13 cellular contexts compared by ENCODE assay signal in the genomic region with DNA sequence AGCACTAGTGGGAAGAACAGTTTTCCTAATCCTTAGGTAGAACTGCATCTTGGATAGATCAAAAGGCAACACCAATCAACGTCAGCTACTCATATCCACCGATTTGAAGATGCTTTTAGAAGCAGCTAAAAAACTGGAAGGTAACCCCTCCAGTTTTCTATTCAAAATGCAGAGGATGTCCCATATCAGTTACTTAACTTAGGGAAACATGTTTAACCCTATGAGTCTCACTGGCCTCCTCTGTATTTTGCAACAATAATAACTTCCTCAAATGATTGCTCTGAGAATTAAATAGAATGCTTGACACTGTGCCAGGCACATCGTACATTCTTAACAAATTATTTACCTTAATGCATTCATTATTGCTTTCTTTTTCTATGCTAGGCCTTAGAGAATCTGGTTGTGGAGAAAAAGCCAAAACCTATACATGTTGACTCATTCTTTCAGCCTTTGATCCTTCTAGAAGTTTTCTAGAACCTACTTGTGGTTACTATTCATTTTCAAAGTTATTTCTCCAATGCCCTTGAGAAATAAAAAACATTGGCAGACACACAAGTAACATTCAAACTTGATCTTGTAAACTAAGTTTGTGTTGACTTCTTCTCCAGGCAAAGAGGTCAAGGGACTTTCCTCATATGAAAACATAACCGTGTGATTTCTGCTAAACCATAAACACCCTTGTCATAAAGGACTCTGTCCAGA. TPM values are rescaled to one million over a fixed set of nuclear protein-coding genes. Genes with fewer than 3 reads are reported as not detected.
DNase-seq lines count a peak whose midpoint lies in the region; ATAC-seq and TF ChIP-seq lines count a peak whose summit lies in the region.
"Had no signal": no experiment of that assay in that cellular context is flagged by ENCODE, and none has a peak within 500 bp of the region (broad histone marks: within the 10 kb centered on the region; RNA-seq: fewer than 3 reads in every experiment).

No MANE protein-coding gene starts in this region.

- H3K4me1 ChIP-seq in stomach: peaks cover 9 to 20% (median 19%) of the 10 kb centered on the region in 4 donors
- H3K4me1 ChIP-seq: breast epithelium, uterus had no signal

- POLR2A ChIA-PET in T-cell (lab: Charles Lee): interaction anchor here in 1 of 2 donors (0.6 kb wide), 1 partner anchor 53 kb away, joined by 17 read pairs; no protein-coding TSS in a partner anchor

- H3K27me3 ChIP-seq in dorsolateral prefrontal cortex: peaks cover 0 to 6% (median 0%) of the 10 kb centered on the region in 45 donors
- H3K27me3 ChIP-seq in stomach: peaks cover 0 to 19% (median 15%) of the 10 kb centered on the region in 3 donors
- H3K27me3 ChIP-seq: breast epithelium, uterus had no signal

- H3K27ac ChIP-seq in dorsolateral prefrontal cortex (peak overlapping the region in 52 of 59 donors; percentile 7 to 98 (median 66)), stomach (no peak overlapping the region)
- H3K27ac ChIP-seq: breast epithelium, uterus had no signal

- TF ChIP-seq EP300 in stomach (IDR thresholded peaks at IDR 0.05): no peak

- peak overlapping the region; percentile 96 to 99 for H3K4me3 Mint-ChIP-seq in activated T-cell treated with anti-CD3 and anti-CD28 coated beads, Interleukin-2, amount 50 U/mL, for 72 hours
- peak overlapping the region; percentile 92 to 100 (median 99) for H3K4me3 Mint-ChIP-seq in T-cell
- peak overlapping the region; percentile 77 to 91 for H3K4me3 Mint-ChIP-seq in stimulated activated naive B cell treated with anti-CD40 and anti-IgM and Interleukin-4, amounts not matched to agents 10 μg/mL and 1 μg/mL and 100 μg/mL, for 72 hours

- H3K4me1 Mint-ChIP-seq in activated T-cell treated with anti-CD3 and anti-CD28 coated beads, Interleukin-2, amount 50 U/mL, for 72 hours (ENCODE audit: low read depth): peaks cover 85% of the 10 kb centered on the region
- H3K4me1 Mint-ChIP-seq in T-cell: peaks cover 80 to 83% (median 80%) of the 10 kb centered on the region in 3 donors
- peaks cover 48 to 80% of the 10 kb centered on the region in 2 donors for H3K4me1 Mint-ChIP-seq in stimulated activated naive B cell treated with anti-CD40 and anti-IgM and Interleukin-4, amounts not matched to agents 10 μg/mL and 1 μg/mL and 100 μg/mL, for 72 hours

- H3K9me3 ChIP-seq in stomach: no peaks in the 10 kb centered on the region
- H3K9me3 ChIP-seq: breast epithelium, uterus had no signal

- no peaks in the 10 kb centered on the region for H3K36me3 ChIP-seq in stomach
- H3K36me3 ChIP-seq: breast epithelium, uterus had no signal

- peak; percentile 18 to 28 for ATAC-seq in activated T-cell treated with anti-CD3 and anti-CD28 coated beads, Interleukin-2, amount 50 U/mL, for 72 hours (replicated peaks in 1 of 2)
- ATAC-seq in T-cell (replicated peaks in 1 of 4) (no peak), GM18502 (IDR thresholded peaks at IDR 0.05; ENCODE audit: poor library complexity, unreplicated experiment) (no peak), GM19035 (IDR thresholded peaks at IDR 0.05; ENCODE audit: unreplicated experiment) (no peak)
- ATAC-seq in stimulated activated naive B cell treated with anti-CD40 and anti-IgM and Interleukin-4, amounts not matched to agents 10 μg/mL and 1 μg/mL and 100 μg/mL, for 72 hours (replicated peaks): no peak
- ATAC-seq: K562 had no signal

- CTCF ChIA-PET in T-cell (lab: Charles Lee): no interaction called here

- TF ChIP-seq CTCF in dorsolateral prefrontal cortex (IDR thresholded peaks at IDR 0.05 in 54 of 56, conservative IDR thresholded peaks at IDR 0.05 in 2 of 56; ENCODE audit: low read depth in 1 of 56, partially characterized antibody in 56 of 56) (no peak), stomach (IDR thresholded peaks at IDR 0.05) (no peak)

- H3K9me3 Mint-ChIP-seq in activated T-cell treated with anti-CD3 and anti-CD28 coated beads, Interleukin-2, amount 50 U/mL, for 72 hours: no peaks in the 10 kb centered on the region
- H3K9me3 Mint-ChIP-seq in T-cell: no peaks in the 10 kb centered on the region
- peaks cover 0 to 1% of the 10 kb centered on the region in 2 donors for H3K9me3 Mint-ChIP-seq in stimulated activated naive B cell treated with anti-CD40 and anti-IgM and Interleukin-4, amounts not matched to agents 10 μg/mL and 1 μg/mL and 100 μg/mL, for 72 hours

- no peak for TF ChIP-seq POLR2A in stomach (IDR thresholded peaks at IDR 0.05)

- H3K27me3 Mint-ChIP-seq in activated T-cell treated with anti-CD3 and anti-CD28 coated beads, Interleukin-2, amount 50 U/mL, for 72 hours (ENCODE audit: low read depth): no peaks in the 10 kb centered on the region
- H3K27me3 Mint-ChIP-seq in T-cell: no peaks in the 10 kb centered on the region
- H3K27me3 Mint-ChIP-seq in stimulated activated naive B cell treated with anti-CD40 and anti-IgM and Interleukin-4, amounts not matched to agents 10 μg/mL and 1 μg/mL and 100 μg/mL, for 72 hours: no peaks in the 10 kb centered on the region

- H3K27ac Mint-ChIP-seq in activated T-cell treated with anti-CD3 and anti-CD28 coated beads, Interleukin-2, amount 50 U/mL, for 72 hours: peak overlapping the region; percentile 99
- peak overlapping the region; percentile 98 to 99 for H3K27ac Mint-ChIP-seq in T-cell
- H3K27ac Mint-ChIP-seq in stimulated activated naive B cell treated with anti-CD40 and anti-IgM and Interleukin-4, amounts not matched to agents 10 μg/mL and 1 μg/mL and 100 μg/mL, for 72 hours: peak overlapping the region; percentile 87

- peaks cover 5 to 23% of the 10 kb centered on the region in 2 donors for H3K36me3 Mint-ChIP-seq in activated T-cell treated with anti-CD3 and anti-CD28 coated beads, Interleukin-2, amount 50 U/mL, for 72 hours (ENCODE audit: insufficient read depth in 2 of 2)
- peaks cover 35% of the 10 kb centered on the region for H3K36me3 Mint-ChIP-seq in T-cell
- H3K36me3 Mint-ChIP-seq in stimulated activated naive B cell treated with anti-CD40 and anti-IgM and Interleukin-4, amounts not matched to agents 10 μg/mL and 1 μg/mL and 100 μg/mL, for 72 hours: peaks cover 69 to 73% of the 10 kb centered on the region in 2 donors

- DNase-seq in activated T-cell treated with anti-CD3 and anti-CD28 coated beads, Interleukin-2, amount 50 U/mL, for 72 hours: no peak
- DNase-seq in activated T-cell treated with anti-CD3 and anti-CD28 coated beads, Interleukin-2, amount 50 U/mL, for 1 hour: no peak
- DNase-seq in T-cell: no peak
- no peak for DNase-seq in dorsolateral prefrontal cortex
- no peak for DNase-seq in stimulated activated naive B cell treated with anti-CD40 and anti-IgM and Interleukin-4, amounts not matched to agents 10 μg/mL and 1 μg/mL and 100 μg/mL, for 72 hours
- no peak for DNase-seq in stomach
- DNase-seq: NCI-H2107, small intestine, uterus had no signal

- intact Hi-C loops in dorsolateral prefrontal cortex (cut with DNase I) (no loop called here), stomach (cut with DNase I; ENCODE audit: low total_unique reads) (no loop called here)

- H3K4me3 ChIP-seq in dorsolateral prefrontal cortex (peak overlapping the region in 35 of 59 donors; percentile 0 to 87 (median 70)), stomach (no peak overlapping the region)
- H3K4me3 ChIP-seq: breast epithelium, K562, uterus had no signal

- 37 to 63% (median 49%) methylated on average over 4 of the region's 4 CpGs for WGBS in stomach, 5 donors

RNA-seq across cellular contexts. Expression of a gene that starts 4.7 kb away (rescaled TPM):
- total RNA-seq in activated T-cell treated with anti-CD3 and anti-CD28 coated beads, Interleukin-2, amount 50 U/mL, for 72 hours: 100 to 1,000 TPM; 179 to 199 TPM
- total RNA-seq in T-cell (100 to 1,000 TPM; 206 to 266 (median 235) TPM), dorsolateral prefrontal cortex (100 to 1,000 TPM in 48 of 120 experiments, 10 to 100 TPM in 72; 24.3 to 264 (median 89.2) TPM), stomach (10 to 100 TPM in 3 of 5 donors, 1 to 10 TPM in 1, under 1 TPM in 1; 0.89 to 33.8 (median 19.7) TPM)
- 1 to 10 TPM; 1.6 to 2.0 (median 1.7) TPM for polyA plus RNA-seq in stomach

Comparison
In these comparisons a context has a peak if more than half of its experiments do, and no peak if none do; other contexts are left out.
1. ATAC-seq: peak in activated T-cell treated with anti-CD3 and anti-CD28 coated beads, Interleukin-2, amount 50 U/mL, for 72 hours (2 of 2); none in T-cell (0 of 4), stimulated activated naive B cell treated with anti-CD40 and anti-IgM and Interleukin-4, amounts not matched to agents 10 μg/mL and 1 μg/mL and 100 μg/mL, for 72 hours (0 of 2), GM18502 (single experiment) and GM19035 (single experiment).
2. H3K27ac ChIP-seq: peak in dorsolateral prefrontal cortex (52 of 59); none in stomach (0 of 5).
3. H3K4me3 ChIP-seq: peak in dorsolateral prefrontal cortex (35 of 59); none in stomach (0 of 4).
4. Peak in every context shown above with its lines, with median percentiles within 50 percentile points of each other: H3K27ac Mint-ChIP-seq and H3K4me3 Mint-ChIP-seq.